ENCODE assay signal across 9 cellular contexts in genomic region chr5:137997726-137998213, GRCh38. TPM values are rescaled to one million over a fixed set of nuclear protein-coding genes. Genes with fewer than 3 reads are reported as not detected.
DNase-seq lines count a peak whose midpoint lies in the region; ATAC-seq lines count a peak whose summit lies in the region.
"Had no signal": no experiment of that assay in that cellular context is flagged by ENCODE, and none has a peak within 500 bp of the region (broad histone marks: within the 10 kb centered on the region; RNA-seq: fewer than 3 reads in every experiment).

No MANE protein-coding gene starts in this region.

- POLR2A ChIA-PET in CD4-positive, alpha-beta memory T cell (lab: Charles Lee; ENCODE audit: partially characterized antibody): no interaction called here

- no peak overlapping the region for H3K27ac ChIP-seq in CD4-positive, alpha-beta memory T cell (ENCODE audit: low read depth, low read length)

- peaks cover 0 to 10% (median 2%) of the 10 kb centered on the region in 8 donors for H3K9me3 Mint-ChIP-seq in CD4-positive, alpha-beta memory T cell
- H3K9me3 Mint-ChIP-seq in activated T-helper 17 cell treated with anti-CD3 and anti-CD28 coated beads, Interleukin-2, amount 50 U/mL, for 72 hours: no peaks in the 10 kb centered on the region

- H3K36me3 Mint-ChIP-seq in CD4-positive, alpha-beta memory T cell: peaks cover 45 to 47% of the 10 kb centered on the region in 2 donors
- peaks cover 75% of the 10 kb centered on the region for H3K36me3 Mint-ChIP-seq in activated T-helper 17 cell treated with anti-CD3 and anti-CD28 coated beads, Interleukin-2, amount 50 U/mL, for 72 hours (ENCODE audit: low read depth)

- CTCF ChIA-PET in CD4-positive, alpha-beta memory T cell (lab: Charles Lee; ENCODE audit: partially characterized antibody): no interaction called here

- no peak overlapping the region for H3K4me3 ChIP-seq in CD4-positive, alpha-beta memory T cell (ENCODE audit: low read length in 2 of 2)

- peaks cover 33 to 47% (median 36%) of the 10 kb centered on the region in 4 donors for H3K4me1 Mint-ChIP-seq in CD4-positive, alpha-beta memory T cell
- H3K4me1 Mint-ChIP-seq in activated T-helper 17 cell treated with anti-CD3 and anti-CD28 coated beads, Interleukin-2, amount 50 U/mL, for 72 hours: peaks cover 33% of the 10 kb centered on the region

- H3K27ac Mint-ChIP-seq in CD4-positive, alpha-beta memory T cell: peak overlapping the region in 4 of 7 donors; percentile 8 to 84 (median 30)
- H3K27ac Mint-ChIP-seq in activated T-helper 17 cell treated with anti-CD3 and anti-CD28 coated beads, Interleukin-2, amount 50 U/mL, for 72 hours: peak overlapping the region; percentile 92

- H3K4me3 Mint-ChIP-seq in CD4-positive, alpha-beta memory T cell: peak overlapping the region in 1 of 8 donors; percentile 40
- peak overlapping the region; percentile 79 for H3K4me3 Mint-ChIP-seq in activated T-helper 17 cell treated with anti-CD3 and anti-CD28 coated beads, Interleukin-2, amount 50 U/mL, for 72 hours

- intact Hi-C loops in CD4-positive, alpha-beta memory T cell (cut with micrococcal nuclease): no loop called here

- ATAC-seq in GM19452 (IDR thresholded peaks at IDR 0.05; ENCODE audit: unreplicated experiment) (peak; percentile 87), HG03521 (IDR thresholded peaks at IDR 0.05; ENCODE audit: unreplicated experiment) (peak; percentile 48)
- ATAC-seq in activated T-helper 17 cell treated with anti-CD3 and anti-CD28 coated beads, Interleukin-2, amount 50 U/mL, for 72 hours (replicated peaks): peak; percentile 97

- H3K27me3 ChIP-seq in CD4-positive, alpha-beta memory T cell (ENCODE audit: insufficient read depth, low read length): no peaks in the 10 kb centered on the region

- peaks cover 5% of the 10 kb centered on the region for H3K4me1 ChIP-seq in CD4-positive, alpha-beta memory T cell (ENCODE audit: insufficient read depth, low read length)

- H3K36me3 ChIP-seq in CD4-positive, alpha-beta memory T cell (ENCODE audit: insufficient read depth, low read length): peaks cover 6% of the 10 kb centered on the region

- DNase-seq in CD4-positive, alpha-beta memory T cell: no peak
- DNase-seq in mucosa of gallbladder (ENCODE audit: low spot score) (no peak), NCI-H2171 treated with DMSO at 0.1 percent for 48 hours (lab: John Stamatoyannopoulos, UW) (no peak)
- no peak for DNase-seq in effector CD4-positive, alpha-beta T cell
- no peak for DNase-seq in central memory CD4-positive, alpha-beta T cell
- DNase-seq: NCI-H1930 had no signal

- H3K9me3 ChIP-seq in CD4-positive, alpha-beta memory T cell (ENCODE audit: control insufficient read depth in 1 of 2, low read length in 2 of 2): no peaks in the 10 kb centered on the region

- H3K27me3 Mint-ChIP-seq in CD4-positive, alpha-beta memory T cell: no peaks in the 10 kb centered on the region
- no peaks in the 10 kb centered on the region for H3K27me3 Mint-ChIP-seq in activated T-helper 17 cell treated with anti-CD3 and anti-CD28 coated beads, Interleukin-2, amount 50 U/mL, for 72 hours

RNA-seq across cellular contexts. Expression of gene FAM13B, which starts 35.1 kb away (rescaled TPM):
- 10 to 100 TPM; 63.3 to 66.6 TPM for total RNA-seq in CD4-positive, alpha-beta memory T cell
- polyA plus RNA-seq in CD4-positive, alpha-beta memory T cell: 10 to 100 TPM; 14.4 to 27.7 TPM
- 10 to 100 TPM; 24.4 to 30.1 TPM for total RNA-seq in activated T-helper 17 cell treated with anti-CD3 and anti-CD28 coated beads, Interleukin-2, amount 50 U/mL, for 72 hours
- total RNA-seq in mucosa of gallbladder: 35.7 TPM
